In the genomic region with DNA sequence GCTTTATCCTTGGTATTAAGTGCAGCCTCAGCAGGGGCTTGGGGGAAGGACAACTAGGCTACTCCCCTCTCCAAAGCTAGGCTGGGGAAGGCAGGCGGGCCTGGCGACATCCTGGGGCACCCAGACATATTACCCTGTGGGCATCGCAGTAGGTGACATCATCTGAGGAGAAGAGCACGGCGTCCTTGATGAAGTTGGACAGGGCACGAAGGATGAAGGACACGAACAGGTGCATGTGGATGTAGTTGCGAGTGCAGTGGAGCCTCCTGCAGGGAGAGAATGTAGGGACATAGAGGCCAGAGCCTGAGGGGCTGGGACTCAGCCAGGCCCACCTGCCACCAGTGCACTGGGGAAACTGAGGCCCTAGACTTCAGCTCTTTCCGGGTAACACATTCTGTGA, we compare ENCODE assay signal across 22 cellular contexts. TPM values are rescaled to one million over a fixed set of nuclear protein-coding genes. Genes with fewer than 3 reads are reported as not detected.
"Had no signal": no experiment of that assay in that cellular context is flagged by ENCODE, and none has a peak within 500 bp of the region (broad histone marks: within the 10 kb centered on the region; RNA-seq: fewer than 3 reads in every experiment).

No MANE protein-coding gene starts in this region.

- H3K4me3 ChIP-seq: colonic mucosa, lower lobe of right lung, neural progenitor cell, prostate gland, smooth muscle cell, suprapubic skin, transverse colon, upper lobe of right lung, uterus had no signal

- H3K4me1 ChIP-seq: colonic mucosa, neural progenitor cell, prostate gland, suprapubic skin, transverse colon, uterus had no signal

- H3K4me3 Mint-ChIP-seq: nephron; neural progenitor cell; stimulated activated naive CD8-positive, alpha-beta T cell treated with anti-CD3 and anti-CD28 coated beads, Interleukin-15, amount 100 ng/mL, for 72 hours had no signal

- H3K9me3 Mint-ChIP-seq: nephron; neural progenitor cell; stimulated activated naive CD8-positive, alpha-beta T cell treated with anti-CD3 and anti-CD28 coated beads, Interleukin-15, amount 100 ng/mL, for 72 hours had no signal

- H3K36me3 ChIP-seq: colonic mucosa, lower lobe of right lung, neural progenitor cell, prostate gland, suprapubic skin, transverse colon, upper lobe of right lung, uterus had no signal

- H3K36me3 Mint-ChIP-seq: neural progenitor cell had no signal

- H3K9ac ChIP-seq: neural progenitor cell had no signal

- H3K9me3 ChIP-seq: colonic mucosa, lower lobe of right lung, prostate gland, suprapubic skin, transverse colon, upper lobe of right lung, uterus had no signal

- H3K27ac Mint-ChIP-seq: nephron; neural progenitor cell; stimulated activated naive CD8-positive, alpha-beta T cell treated with anti-CD3 and anti-CD28 coated beads, Interleukin-15, amount 100 ng/mL, for 72 hours had no signal

- DNase-seq: colonic mucosa; dermis blood vessel endothelial cell; effector memory CD4-positive, alpha-beta T cell; head of caudate nucleus; left ventricle myocardium superior; lower lobe of right lung; right cardiac atrium; stimulated activated CD4-positive, alpha-beta T cell treated with anti-CD3 and anti-CD28 coated beads, Interleukin-12 subunit alpha, Interleukin-12 subunit beta, amount 100 ng/mL, for 4 hours; stimulated activated CD4-positive, alpha-beta T cell treated with anti-CD3 and anti-CD28 coated beads, Interleukin-1b, Interleukin-23, amount 100 ng/mL, for 48 hours; stimulated activated CD4-positive, alpha-beta T cell treated with anti-CD3 and anti-CD28 coated beads, Interleukin-4, amount 100 ng/mL, for 1 hour; stimulated activated CD8-positive, alpha-beta memory T cell treated with anti-CD3 and anti-CD28 coated beads, Interleukin-4, amount 100 ng/mL, for 48 hours; stimulated activated naive CD4-positive, alpha-beta T cell; stimulated activated naive CD8-positive, alpha-beta T cell treated with anti-CD3 and anti-CD28 coated beads, Interleukin-15, amount 100 ng/mL, for 72 hours; transverse colon; upper lobe of right lung; uterus had no signal

- H3K4me2 ChIP-seq: neural progenitor cell, smooth muscle cell had no signal

- ATAC-seq: lower lobe of right lung, upper lobe of right lung had no signal

- H3K27me3 ChIP-seq: colonic mucosa, neural progenitor cell, suprapubic skin, transverse colon, upper lobe of right lung, uterus had no signal

- H3K27ac ChIP-seq: colonic mucosa, lower lobe of right lung, neural progenitor cell, prostate gland, suprapubic skin, transverse colon, uterus had no signal

- H2AFZ ChIP-seq: neural progenitor cell had no signal

- H3K4me1 Mint-ChIP-seq: stimulated activated naive CD8-positive, alpha-beta T cell treated with anti-CD3 and anti-CD28 coated beads, Interleukin-15, amount 100 ng/mL, for 72 hours had no signal

RNA-seq across cellular contexts. Expression of a gene that starts 32.3 kb away (rescaled TPM):
- total RNA-seq: frontal cortex had no signal
